In the genomic region with DNA sequence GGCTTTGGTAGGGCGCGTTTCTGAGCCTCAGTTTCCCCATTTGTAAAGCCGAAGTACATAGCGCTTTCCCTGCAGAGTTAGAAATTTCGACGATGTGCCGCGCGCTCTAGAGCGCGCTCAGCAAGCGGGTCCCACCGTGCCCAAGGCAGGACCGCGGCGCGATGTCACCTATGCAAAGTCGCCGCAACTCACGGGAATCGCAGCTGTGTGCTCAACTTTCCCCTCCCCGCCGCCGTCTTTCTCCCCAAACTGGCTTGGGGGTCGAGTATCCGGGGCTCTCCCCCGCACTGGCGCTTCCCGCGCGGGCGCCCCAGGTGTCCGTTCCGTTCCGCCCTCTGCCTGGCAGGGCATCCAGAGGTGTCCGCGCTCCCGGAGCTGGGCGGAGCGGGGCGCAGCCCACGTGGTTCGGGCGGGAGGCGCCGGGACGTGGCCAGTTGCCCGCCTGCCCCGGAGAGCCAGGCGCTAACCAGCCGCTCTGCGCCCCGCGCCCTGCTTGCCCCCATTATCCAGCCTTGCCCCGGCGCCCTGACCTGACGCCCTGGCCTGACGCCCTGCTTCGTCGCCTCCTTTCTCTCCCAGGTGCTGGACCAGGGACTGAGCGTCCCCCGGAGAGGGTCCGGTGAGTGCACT, we compare ENCODE assay signal across 9 cellular contexts. TPM values are rescaled to one million over a fixed set of nuclear protein-coding genes. Genes with fewer than 3 reads are reported as not detected.
DNase-seq lines count a peak whose midpoint lies in the region; FAIRE-seq and TF ChIP-seq lines count a peak whose summit lies in the region.
"Had no signal": no experiment of that assay in that cellular context is flagged by ENCODE, and none has a peak within 500 bp of the region (broad histone marks: within the 10 kb centered on the region; RNA-seq: fewer than 3 reads in every experiment).

MLPH (plus strand) TSS at position 433 of the 630 bp plus-strand sequence. CDS start 6,176 bp downstream, outside the sequence.

- peak within 1 kb of the TSS; percentile 77; the same call in 1 of the 2 replicates for H2BK12ac ChIP-seq in H1 (ENCODE audit: low read depth, low read length)

- H4K5ac ChIP-seq in H1 (ENCODE audit: insufficient read length, low read depth, low read length) = no peak within 1 kb of the TSS

- peak within 1 kb of the TSS; percentile 85 to 97 for H3K4me2 ChIP-seq in H1 (ENCODE audit: insufficient read depth in 1 of 2, low read depth in 2 of 2, low read length in 2 of 2)

- H4K20me1 ChIP-seq in H1 (replicated peaks in 1 of 2; ENCODE audit: control insufficient read depth in 1 of 2, insufficient read depth in 2 of 2, low read length in 2 of 2) = no peaks in the 10 kb centered on the region

- no peak within 1 kb of the TSS for H3K27ac Mint-ChIP-seq in activated CD4-positive, alpha-beta T cell treated with anti-CD3 and anti-CD28 coated beads, Interleukin-2, amount 10 ng/mL, durations not matched to agents 7 days and 5 days

- no peaks in the 10 kb centered on the region; the same call in 1 of the 2 replicates for H3K79me1 ChIP-seq in H1 (ENCODE audit: low read depth, low read length)

- peak within 1 kb of the TSS in 1 of 4 experiments; percentile 44; a peak in 2 of 7 replicates for H3K9ac ChIP-seq in H1 (replicated peaks in 1 of 4; ENCODE audit: extremely low read depth in 1 of 4, low read depth in 3 of 4, low read length in 3 of 4)

- POLR2A ChIA-PET in H1 (lab: Charles Lee; ENCODE audit: partially characterized antibody) = interaction anchor here (0.9 to 2.8 kb wide), 5 partner anchors 11 to 25 kb away, joined by 3 to 16 read pairs (median 3); no protein-coding TSS in a partner anchor
- POLR2A ChIA-PET in activated CD4-positive, alpha-beta T cell treated with anti-CD3 and anti-CD28 coated beads, Interleukin-2, amount 10 ng/mL, durations not matched to agents 7 days and 5 days (lab: Charles Lee) = no interaction called here

- H3K4ac ChIP-seq in H1 (replicated peaks; ENCODE audit: insufficient read length, low read depth, low read length) = no peak within 1 kb of the TSS

- H2BK120ac ChIP-seq in H1 (replicated peaks; ENCODE audit: low read depth, low read length) = no peak within 1 kb of the TSS

- no peak for FAIRE-seq in H1 (lab: Jason Lieb, UNC)

- H3K23me2 ChIP-seq in H1 (ENCODE audit: low read depth, low read length) = peaks cover 12% of the 10 kb centered on the region; the same call in 1 of the 2 replicates

- no peak within 1 kb of the TSS for H3K23ac ChIP-seq in H1 (ENCODE audit: insufficient read length)

- H3K14ac ChIP-seq in H1 (ENCODE audit: insufficient read length) = no peak within 1 kb of the TSS

- H2AFZ ChIP-seq in H1 (ENCODE audit: low read length) = peak within 1 kb of the TSS; percentile 72

- no peaks in the 10 kb centered on the region for H3K4me1 Mint-ChIP-seq in activated CD4-positive, alpha-beta T cell treated with anti-CD3 and anti-CD28 coated beads, Interleukin-2, amount 10 ng/mL, durations not matched to agents 7 days and 5 days

- H3K27ac ChIP-seq in H1 (ENCODE audit: low read depth, low read length) (no peak within 1 kb of the TSS), urinary bladder (ENCODE audit: low read depth) (peak within 1 kb of the TSS; percentile 80)

- peak within 1 kb of the TSS; percentile 67 for H4K91ac ChIP-seq in H1 (replicated peaks; ENCODE audit: insufficient read length, low read length)

- H3K36me3 ChIP-seq in H1 (ENCODE audit: control insufficient read depth in 2 of 4, insufficient read depth in 4 of 4, low read length in 3 of 4) (peaks cover 0 to 5% (median 2%) of the 10 kb centered on the region in 4 experiments; a peak in 3 of 8 replicates), urinary bladder (ENCODE audit: insufficient read depth) (no peaks in the 10 kb centered on the region)

- no peak within 1 kb of the TSS for H3K56ac ChIP-seq in H1 (replicated peaks; ENCODE audit: insufficient read length, low read depth, low read length)

- H2BK15ac ChIP-seq in H1 (ENCODE audit: low read length) = peak within 1 kb of the TSS; percentile 68; the same call in 1 of the 2 replicates

- TF ChIP-seq EP300 in H1 (IDR thresholded peaks at IDR 0.05; ENCODE audit: borderline replicate concordance in 1 of 2, low read depth in 2 of 2, low read length in 2 of 2) = no peak

- DNase-seq in NCI-H2029 (lab: John Stamatoyannopoulos, UW) (peak; percentile 15), NCI-H2029 treated with DMSO at 0.1 percent for 48 hours (lab: John Stamatoyannopoulos, UW) (no peak), H1 (ENCODE audit: low read depth in 1 of 2, low spot score in 2 of 2) (peak in 1 of 2 experiments; percentile 79), lung microvascular endothelial cell (ENCODE audit: low read depth in 2 of 2) (peak; percentile 30 to 62), T-helper 1 cell (no peak)
- DNase-seq in stimulated activated CD4-positive, alpha-beta T cell treated with anti-CD3 and anti-CD28 coated beads, Interleukin-15, amount 100 ng/mL, for 24 hours = no peak
- DNase-seq in activated CD4-positive, alpha-beta T cell treated with anti-CD3 and anti-CD28 coated beads, Interleukin-2, amount 10 ng/mL, durations not matched to agents 7 days and 5 days = no peak
- DNase-seq: stimulated activated CD4-positive, alpha-beta T cell treated with anti-CD3 and anti-CD28 coated beads, Interleukin-1b, Interleukin-23, amount 100 ng/mL, for 48 hours had no signal

- H3K4me3 ChIP-seq in H1 (ENCODE audit: extremely low read depth in 1 of 4, insufficient read depth in 2 of 4, low read depth in 3 of 4, low read length in 4 of 4) (peak within 1 kb of the TSS; percentile 53 to 78 (median 70)), urinary bladder (ENCODE audit: low read depth, low read length) (peak within 1 kb of the TSS; percentile 33)

- 0 out of 2 replicates have a peak within 1 kb of the TSS, but pooled peaks have one; percentile 38 for H3K18ac ChIP-seq in H1 (ENCODE audit: extremely low read depth, low read length)

- TF ChIP-seq POLR2A in H1 (IDR thresholded peaks at IDR 0.05; ENCODE audit: control extremely low read depth in 1 of 2, low read depth in 2 of 2, low read length in 2 of 2) = no peak

- peaks cover 14% of the 10 kb centered on the region for H3K9me3 Mint-ChIP-seq in activated CD4-positive, alpha-beta T cell treated with anti-CD3 and anti-CD28 coated beads, Interleukin-2, amount 10 ng/mL, durations not matched to agents 7 days and 5 days

- peak within 1 kb of the TSS; percentile 37; the same call in 1 of the 2 replicates for H2BK20ac ChIP-seq in H1 (ENCODE audit: low read length)

- H3K27me3 Mint-ChIP-seq in activated CD4-positive, alpha-beta T cell treated with anti-CD3 and anti-CD28 coated beads, Interleukin-2, amount 10 ng/mL, durations not matched to agents 7 days and 5 days = peaks cover 40% of the 10 kb centered on the region

- H3K36me3 Mint-ChIP-seq in activated CD4-positive, alpha-beta T cell treated with anti-CD3 and anti-CD28 coated beads, Interleukin-2, amount 10 ng/mL, durations not matched to agents 7 days and 5 days (ENCODE audit: low read depth) = no peaks in the 10 kb centered on the region

- peaks cover 9 to 28% (median 23%) of the 10 kb centered on the region in 4 experiments for H3K4me1 ChIP-seq in H1 (replicated peaks in 1 of 4; ENCODE audit: control insufficient read depth in 3 of 4, insufficient read depth in 4 of 4, low read length in 3 of 4)
- no peaks in the 10 kb centered on the region for H3K4me1 ChIP-seq in urinary bladder (ENCODE audit: insufficient read depth)

- CTCF ChIA-PET in H1 (lab: Charles Lee; ENCODE audit: partially characterized antibody) = interaction anchor here (1.0 to 7.3 kb wide), 6 partner anchors 12 to 79 kb away, joined by 4 to 48 read pairs (median 12); partner anchors contain the start of gene PRLH
- CTCF ChIA-PET in activated CD4-positive, alpha-beta T cell treated with anti-CD3 and anti-CD28 coated beads, Interleukin-2, amount 10 ng/mL, durations not matched to agents 7 days and 5 days (lab: Charles Lee) = interaction anchor here (1.5 kb wide), 1 partner anchor 12 kb away, joined by 3 read pairs; no protein-coding TSS in a partner anchor

- H3K4me3 Mint-ChIP-seq in activated CD4-positive, alpha-beta T cell treated with anti-CD3 and anti-CD28 coated beads, Interleukin-2, amount 10 ng/mL, durations not matched to agents 7 days and 5 days = no peak within 1 kb of the TSS

- 3% methylated on average over 42 of the region's 63 CpGs; no CpG with 5 or more reads in 1 of the 2 experiments for WGBS in H1 (ENCODE audit: extremely low coverage in 1 of 2, insufficient coverage in 1 of 2, insufficient read length in 1 of 2, insufficient replicate concordance in 2 of 2, low coverage in 1 of 2, low lambda C conversion rate in 2 of 2, missing lambda C conversion rate in 1 of 2), 2 experiments
- WGBS in urinary bladder = 2% methylated on average over 63 of the region's 63 CpGs

- TF ChIP-seq RAD21 in H1 (IDR thresholded peaks at IDR 0.05 in 1 of 2, conservative IDR thresholded peaks at IDR 0.05 in 1 of 2; ENCODE audit: low read depth in 2 of 2, low read length in 2 of 2) = no peak

- H3K27me3 ChIP-seq in H1 (replicated peaks in 1 of 4; ENCODE audit: control insufficient read depth in 3 of 4, extremely low read depth in 1 of 4, insufficient read depth in 3 of 4, low read length in 3 of 4) = peaks cover 6 to 32% (median 22%) of the 10 kb centered on the region in 4 experiments; a peak in 6 of 7 replicates

- H4K8ac ChIP-seq in H1 (ENCODE audit: extremely low read depth, insufficient read depth, low read length) = peak within 1 kb of the TSS; percentile 60

- no peak within 1 kb of the TSS; the same call in 1 of the 2 replicates for H2BK5ac ChIP-seq in H1 (ENCODE audit: low read depth, low read length)

- no peak for TF ChIP-seq CTCF in H1 (IDR thresholded peaks at IDR 0.05; ENCODE audit: control extremely low read depth in 1 of 3, insufficient read depth in 1 of 3, low read depth in 1 of 3, low read length in 3 of 3)

- H3K79me2 ChIP-seq in H1 (ENCODE audit: control insufficient read depth in 1 of 2, insufficient read depth in 2 of 2, low read length in 2 of 2) = peaks cover 0 to 2% of the 10 kb centered on the region in 2 experiments; a peak in 1 of 4 replicates

- H3K9me3 ChIP-seq in H1 (ENCODE audit: insufficient read depth in 2 of 2, low read depth in 1 of 2, low read length in 1 of 2) = peaks cover 8 to 11% of the 10 kb centered on the region in 2 experiments

- no peak within 1 kb of the TSS; the same call in 1 of the 2 replicates for H2AK5ac ChIP-seq in H1 (ENCODE audit: low read depth, low read length)

RNA-seq across cellular contexts. Expression of gene MLPH, which starts in this region (rescaled TPM):
- 17.0 TPM in 2 replicates for total RNA-seq in H1 (2021; fragmentation: NEBNext Ultra II Directional; extraction: Animal tissue kit (Norgen Biotek cat#: 25700))
- polyA plus RNA-seq in H1 (2011; rRNA removed) (12.7 and 16.9 TPM in 2 replicates), urinary bladder (14.2 TPM)
- 12.6 TPM for polyA plus RNA-seq in H1 (2011; cell fraction: cytosol; rRNA removed)
- polyA plus RNA-seq in H1 (2011; cell fraction: nucleus; rRNA removed) = 47.0 TPM
- 15.7 to 18.9 TPM (median 17.7 TPM) in 4 replicates for polyA plus RNA-seq in H1 (2012, experiment 1 of 2)
- polyA plus RNA-seq in H1 (2012, experiment 2 of 2) = 7.2 TPM
- polyA plus RNA-seq in H1 (2013, experiment 1 of 2) = 11.2 TPM
- polyA plus RNA-seq in H1 (2013, experiment 2 of 2) = 11.0 TPM
- 14.5 and 14.8 TPM in 2 replicates for polyA minus RNA-seq in H1 (2011; rRNA and poly(A)+ RNA removed)
- 10.6 TPM for polyA minus RNA-seq in H1 (2011; cell fraction: cytosol; rRNA and poly(A)+ RNA removed)
- 14.1 TPM for polyA minus RNA-seq in H1 (2011; cell fraction: nucleus; rRNA and poly(A)+ RNA removed)
- total RNA-seq in lung microvascular endothelial cell (0.20 and 0.22 TPM in 2 replicates), urinary bladder (11.7 TPM)
- not detected for total RNA-seq in activated CD4-positive, alpha-beta T cell treated with anti-CD3 and anti-CD28 coated beads, Interleukin-2, amount 10 ng/mL, durations not matched to agents 7 days and 5 days

Comparison
In these comparisons a context has a peak if more than half of its experiments do, and no peak if none do; other contexts are left out.
1. RNA of gene MLPH (total RNA-seq): 17.0 TPM in H1 and 11.7 TPM in urinary bladder (single experiment); 0.20 to 0.22 TPM in lung microvascular endothelial cell and not detected in activated CD4-positive, alpha-beta T cell treated with anti-CD3 and anti-CD28 coated beads, Interleukin-2, amount 10 ng/mL, durations not matched to agents 7 days and 5 days; every median in the first group is over 10 times any median in the second.
2. Peak in DNase-seq in lung microvascular endothelial cell; RNA of the gene not detected or under 1 TPM.